In genomic region chr5:90066920-90067319, GRCh38 we compare ENCODE assay signal across 8 cellular contexts.
"Had no signal": no experiment of that assay in that cellular context is flagged by ENCODE, and none has a peak within 500 bp of the region (broad histone marks: within the 10 kb centered on the region; RNA-seq: fewer than 3 reads in every experiment).

No MANE protein-coding gene starts in this region.

- DNase-seq: GDM1, GF-D8 had no signal

- ATAC-seq: GM12878 had no signal

- FAIRE-seq: G401.6, GM12878, GM12891, GM12892, GM18507, GM19239 had no signal

- H3K4me3 ChIP-seq: GM12878 had no signal
